9 cellular contexts compared by ENCODE assay signal in genomic region chr20:26208296-26209091, GRCh38.
A peak's percentile ranks its signal among the peaks of the same experiment; 100 is the strongest.
DNase-seq lines count a peak whose midpoint lies in the region; ATAC-seq lines count a peak whose summit lies in the region.
"Had no signal": no experiment of that assay in that cellular context is flagged by ENCODE, and none has a peak within 500 bp of the region (broad histone marks: within the 10 kb centered on the region; RNA-seq: fewer than 3 reads in every experiment).

No MANE protein-coding gene starts in this region.

- H3K9ac ChIP-seq in iPS-18a (ENCODE audit: low read length): no peak overlapping the region

- no peaks in the 10 kb centered on the region for H3K4me1 ChIP-seq in iPS-18a (ENCODE audit: control insufficient read depth, low read depth, low read length)

- H3K36me3 ChIP-seq in iPS-18a (ENCODE audit: control insufficient read depth, low read depth, low read length): no peaks in the 10 kb centered on the region

- no peak overlapping the region for H3K27ac ChIP-seq in iPS-18a (ENCODE audit: low read length)

- H3K27me3 ChIP-seq in iPS-18a (ENCODE audit: control insufficient read depth, insufficient read depth, low read length): peaks cover 51% of the 10 kb centered on the region

- DNase-seq in NCI-H345 (lab: John Stamatoyannopoulos, UW): peak; percentile 43
- DNase-seq in activated T-helper 1 cell treated with anti-CD3 and anti-CD28 coated beads, Interleukin-2, amount 50 U/mL, for 16 hours (ENCODE audit: low read depth in 1 of 2, low spot score in 1 of 2): peak; percentile 9 to 23
- DNase-seq in stimulated activated CD4-positive, alpha-beta T cell treated with anti-CD3 and anti-CD28 coated beads, Interleukin-4, amount 100 ng/mL, for 48 hours (ENCODE audit: low read depth in 2 of 2): peak; percentile 16 to 22
- no peak for DNase-seq in HK-2 (ENCODE audit: unreplicated experiment)
- no peak for DNase-seq in activated gamma-delta T cell (lab: John Stamatoyannopoulos, UW)
- no peak for DNase-seq in middle frontal gyrus (ENCODE audit: extremely low spot score, low spot score)
- DNase-seq: naive B cell had no signal

- no peak for ATAC-seq in GM19351 (IDR thresholded peaks at IDR 0.05; ENCODE audit: unreplicated experiment)

- no peaks in the 10 kb centered on the region for H3K9me3 ChIP-seq in iPS-18a (ENCODE audit: control insufficient read depth, low read depth, low read length)

- H3K4me3 ChIP-seq in iPS-18a (ENCODE audit: low read length): peak overlapping the region; percentile 50

Comparison
In these comparisons a context has a peak if more than half of its experiments do, and no peak if none do; other contexts are left out.
1. DNase-seq: peak in NCI-H345 (single experiment), activated T-helper 1 cell treated with anti-CD3 and anti-CD28 coated beads, Interleukin-2, amount 50 U/mL, for 16 hours (2 of 2) and stimulated activated CD4-positive, alpha-beta T cell treated with anti-CD3 and anti-CD28 coated beads, Interleukin-4, amount 100 ng/mL, for 48 hours (2 of 2); none in HK-2 (single experiment), activated gamma-delta T cell (single experiment) and middle frontal gyrus (single experiment).